Comparison of ENCODE assay signal across 25 cellular contexts in genomic region chr7:47394751-47395252, GRCh38.
"Had no signal": no experiment of that assay in that cellular context is flagged by ENCODE, and none has a peak within 500 bp of the region (broad histone marks: within the 10 kb centered on the region; RNA-seq: fewer than 3 reads in every experiment).

No MANE protein-coding gene starts in this region.

- H3K36me3 Mint-ChIP-seq: activated naive CD8-positive, alpha-beta T cell treated with anti-CD3 and anti-CD28 coated beads, Interleukin-2, amount 10 ng/mL, durations not matched to agents 7 days and 5 days; naive thymus-derived CD4-positive, alpha-beta T cell; stimulated activated effector memory CD8-positive, alpha-beta T cell treated with anti-CD3 and anti-CD28 coated beads, Interleukin-12 subunit alpha, Interleukin-12 subunit beta, amount 100 ng/mL, for 72 hours had no signal

- H3K4me1 ChIP-seq: breast epithelium had no signal

- ATAC-seq: activated T-cell treated with anti-CD3 and anti-CD28 coated beads, Interleukin-2, amount 50 U/mL, for 72 hours; heart right ventricle; left cardiac atrium; lower lobe of right lung; naive thymus-derived CD4-positive, alpha-beta T cell; pancreas; right cardiac atrium; stimulated activated effector memory CD8-positive, alpha-beta T cell treated with anti-CD3 and anti-CD28 coated beads, Interleukin-12 subunit alpha, Interleukin-12 subunit beta, amount 100 ng/mL, for 72 hours had no signal

- H3K4me3 Mint-ChIP-seq: activated naive CD4-positive, alpha-beta T cell treated with anti-CD3 and anti-CD28 coated beads for 36 hours; activated naive CD8-positive, alpha-beta T cell treated with anti-CD3 and anti-CD28 coated beads, Interleukin-2, amount 10 ng/mL, durations not matched to agents 7 days and 5 days; activated T-cell treated with anti-CD3 and anti-CD28 coated beads, Interleukin-2, amount 50 U/mL, for 72 hours; naive thymus-derived CD4-positive, alpha-beta T cell; stimulated activated effector memory CD8-positive, alpha-beta T cell treated with anti-CD3 and anti-CD28 coated beads, Interleukin-12 subunit alpha, Interleukin-12 subunit beta, amount 100 ng/mL, for 72 hours; T-helper 1 cell treated with Interleukin-12 subunit alpha and Interleukin-12 subunit beta and Interleukin-4 antibody, amounts not matched to agents 30 μg/mL and 1 μg/mL, for 36 hours had no signal

- H3K4me1 Mint-ChIP-seq: activated naive CD8-positive, alpha-beta T cell treated with anti-CD3 and anti-CD28 coated beads, Interleukin-2, amount 10 ng/mL, durations not matched to agents 7 days and 5 days; stimulated activated effector memory CD8-positive, alpha-beta T cell treated with anti-CD3 and anti-CD28 coated beads, Interleukin-12 subunit alpha, Interleukin-12 subunit beta, amount 100 ng/mL, for 72 hours had no signal

- H3K27ac Mint-ChIP-seq: activated naive CD4-positive, alpha-beta T cell treated with anti-CD3 and anti-CD28 coated beads for 36 hours; activated naive CD8-positive, alpha-beta T cell treated with anti-CD3 and anti-CD28 coated beads, Interleukin-2, amount 10 ng/mL, durations not matched to agents 7 days and 5 days; activated T-cell treated with anti-CD3 and anti-CD28 coated beads, Interleukin-2, amount 50 U/mL, for 72 hours; stimulated activated effector memory CD8-positive, alpha-beta T cell treated with anti-CD3 and anti-CD28 coated beads, Interleukin-12 subunit alpha, Interleukin-12 subunit beta, amount 100 ng/mL, for 72 hours; T-helper 1 cell treated with Interleukin-12 subunit alpha and Interleukin-12 subunit beta and Interleukin-4 antibody, amounts not matched to agents 30 μg/mL and 1 μg/mL, for 36 hours had no signal

- H3K27ac ChIP-seq: breast epithelium, heart right ventricle, lower lobe of right lung, neutrophil, pancreas, skin epidermis had no signal

- H3K27me3 ChIP-seq: breast epithelium, heart right ventricle, neutrophil, pancreas had no signal

- H3K36me3 ChIP-seq: breast epithelium, neutrophil had no signal

- H3K4me3 ChIP-seq: breast epithelium, heart right ventricle, lower lobe of right lung, pancreas, skin epidermis had no signal

- H3K9me3 Mint-ChIP-seq: activated naive CD4-positive, alpha-beta T cell treated with anti-CD3 and anti-CD28 coated beads for 36 hours; activated naive CD8-positive, alpha-beta T cell treated with anti-CD3 and anti-CD28 coated beads, Interleukin-2, amount 10 ng/mL, durations not matched to agents 7 days and 5 days; activated T-cell treated with anti-CD3 and anti-CD28 coated beads, Interleukin-2, amount 50 U/mL, for 72 hours; stimulated activated effector memory CD8-positive, alpha-beta T cell treated with anti-CD3 and anti-CD28 coated beads, Interleukin-12 subunit alpha, Interleukin-12 subunit beta, amount 100 ng/mL, for 72 hours; T-helper 1 cell treated with Interleukin-12 subunit alpha and Interleukin-12 subunit beta and Interleukin-4 antibody, amounts not matched to agents 30 μg/mL and 1 μg/mL, for 36 hours had no signal

- FAIRE-seq: endometrium, pancreas had no signal

- H3K9me3 ChIP-seq: breast epithelium, heart right ventricle, lower lobe of right lung, neutrophil, pancreas had no signal

- DNase-seq: activated CD4-positive, alpha-beta T cell treated with anti-CD3 and anti-CD28 coated beads for 4 hours; activated CD4-positive, alpha-beta T cell treated with anti-CD3 and anti-CD28 coated beads, Interleukin-2, amount 50 U/mL, for 48 hours; activated CD4-positive, CD25-positive, alpha-beta regulatory T cell; activated effector memory CD4-positive, alpha-beta T cell treated with Interleukin-2 at 50 U/mL for 16 hours; activated naive CD4-positive, alpha-beta T cell treated with anti-CD3 and anti-CD28 coated beads for 36 hours; activated naive CD8-positive, alpha-beta T cell treated with anti-CD3 and anti-CD28 coated beads, Interleukin-2, amount 10 ng/mL, durations not matched to agents 7 days and 5 days; activated T-cell treated with anti-CD3 and anti-CD28 coated beads, Interleukin-2, amount 50 U/mL, for 72 hours; amniotic stem cell; heart right ventricle; islet precursor cell; left cardiac atrium; lower lobe of right lung; mesendoderm; naive thymus-derived CD4-positive, alpha-beta T cell; right cardiac atrium; stimulated activated CD4-positive, alpha-beta T cell treated with anti-CD3 and anti-CD28 coated beads, Interleukin-1b, Interleukin-23, amount 100 ng/mL, for 48 hours; T1000; trophoblast cell had no signal
